In genomic region chr10:26727005-26727404, GRCh38 we compare ENCODE assay signal across 25 cellular contexts.
"Had no signal": no experiment of that assay in that cellular context is flagged by ENCODE, and none has a peak within 500 bp of the region (broad histone marks: within the 10 kb centered on the region; RNA-seq: fewer than 3 reads in every experiment).

No MANE protein-coding gene starts in this region.

- H3K9ac ChIP-seq: neural progenitor cell, parathyroid adenoma had no signal

- H3K27me3 ChIP-seq: neural progenitor cell, ovary, right lobe of liver, sigmoid colon, stomach, thyroid gland, tibial nerve, upper lobe of left lung, vagina had no signal

- H3K79me2 ChIP-seq: parathyroid adenoma had no signal

- H3K36me3 ChIP-seq: neural progenitor cell, ovary had no signal

- H3K4me2 ChIP-seq: neural progenitor cell had no signal

- H3K4me1 ChIP-seq: neural progenitor cell, parathyroid adenoma, psoas muscle, right lobe of liver, sigmoid colon, stomach, thyroid gland, tibial nerve, upper lobe of left lung, vagina had no signal

- H3K9me3 ChIP-seq: ovary, psoas muscle, right lobe of liver, sigmoid colon, stomach, thoracic aorta, thyroid gland, tibial nerve, upper lobe of left lung, vagina had no signal

- ATAC-seq: right cardiac atrium; stimulated activated effector memory CD8-positive, alpha-beta T cell treated with anti-CD3 and anti-CD28 coated beads, Interleukin-12 subunit alpha, Interleukin-12 subunit beta, amount 100 ng/mL, for 72 hours; stimulated activated naive B cell treated with anti-CD40 and anti-IgM and Interleukin-4, amounts not matched to agents 10 μg/mL and 1 μg/mL and 100 μg/mL, for 72 hours had no signal

- H3K4me3 ChIP-seq: neural progenitor cell, ovary, psoas muscle, right lobe of liver, sigmoid colon, stomach, thoracic aorta, thyroid gland, tibial nerve, upper lobe of left lung, vagina had no signal

- H3K27ac ChIP-seq: neural progenitor cell, ovary, parathyroid adenoma, psoas muscle, right lobe of liver, sigmoid colon, stomach, thoracic aorta, thyroid gland, tibial nerve, upper lobe of left lung, vagina had no signal

- FAIRE-seq: small intestine, urothelium cell line had no signal

- H2AFZ ChIP-seq: neural progenitor cell, parathyroid adenoma had no signal

- DNase-seq: occipital lobe; ovary; posterior cingulate gyrus; psoas muscle; right cardiac atrium; right lobe of liver; sigmoid colon; small intestine; stimulated activated CD4-positive, alpha-beta T cell treated with anti-CD3 and anti-CD28 coated beads, Interleukin-15, amount 100 ng/mL, for 24 hours; stimulated activated CD4-positive, alpha-beta T cell treated with anti-CD3 and anti-CD28 coated beads, Interleukin-2, amount 100 ng/mL, for 24 hours; stimulated activated CD4-positive, alpha-beta T cell treated with anti-CD3 and anti-CD28 coated beads, Interleukin-2, amount 100 ng/mL, for 48 hours; stimulated activated CD4-positive, alpha-beta T cell treated with anti-CD3 and anti-CD28 coated beads, Interleukin-4, amount 100 ng/mL, for 24 hours; stimulated activated naive B cell treated with anti-CD40 and anti-IgM and Interleukin-4, amounts not matched to agents 10 μg/mL and 1 μg/mL and 100 μg/mL, for 72 hours; stimulated activated naive CD4-positive, alpha-beta T cell treated with Interleukin-2 at 50 U/mL for 16 hours; stomach; thyroid gland; trophoblast cell; upper lobe of left lung had no signal
